ENCODE assay signal across 8 cellular contexts in the genomic region with DNA sequence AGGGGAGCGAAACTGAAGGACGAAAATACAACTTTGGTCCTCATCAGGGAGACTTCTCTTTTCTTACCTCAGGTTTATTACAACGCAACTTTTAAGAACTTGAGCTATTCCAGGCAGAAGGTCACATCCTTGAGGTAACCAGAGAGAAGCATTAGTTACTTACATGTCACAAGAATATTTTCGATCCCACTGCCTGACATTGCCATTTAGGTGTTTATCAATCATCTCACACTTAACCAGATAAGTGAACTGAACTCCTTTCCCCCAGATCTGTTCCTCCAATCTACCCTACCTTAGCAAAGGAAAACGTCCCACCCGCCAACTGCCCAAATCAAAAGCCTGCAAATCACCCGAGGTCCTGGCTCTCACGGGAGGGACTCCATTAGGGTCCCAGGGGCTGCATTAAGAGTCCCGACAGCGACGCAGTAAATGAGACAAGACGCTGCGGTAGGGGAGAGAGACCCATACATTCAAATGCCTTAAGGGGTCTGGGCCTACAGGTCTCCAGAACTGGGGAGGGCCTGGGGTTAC. TPM values are rescaled to one million over a fixed set of nuclear protein-coding genes. Genes with fewer than 3 reads are reported as not detected.
DNase-seq lines count a peak whose midpoint lies in the region; ATAC-seq and TF ChIP-seq lines count a peak whose summit lies in the region.

No MANE protein-coding gene starts in this region.

- POLR2A ChIA-PET in activated CD4-positive, alpha-beta memory T cell treated with anti-CD3 and anti-CD28 coated beads, Interleukin-2, amount 10 ng/mL, durations not matched to agents 7 days and 5 days (lab: Charles Lee), result no interaction called here

- no peak for TF ChIP-seq EP300 in suprapubic skin (IDR thresholded peaks at IDR 0.05)

- no peak for TF ChIP-seq CTCF in suprapubic skin (IDR thresholded peaks at IDR 0.05)

- no peaks in the 10 kb centered on the region for H3K36me3 ChIP-seq in suprapubic skin

- peaks cover 16% of the 10 kb centered on the region for H3K36me3 Mint-ChIP-seq in activated CD4-positive, alpha-beta T cell treated with anti-CD3 and anti-CD28 coated beads, Interleukin-2, amount 10 ng/mL, durations not matched to agents 24 days and 14 days (ENCODE audit: low read depth)
- H3K36me3 Mint-ChIP-seq in activated CD4-positive, alpha-beta memory T cell treated with anti-CD3 and anti-CD28 coated beads, Interleukin-2, amount 10 ng/mL, durations not matched to agents 7 days and 5 days (ENCODE audit: low read depth), result peaks cover 24% of the 10 kb centered on the region

- H3K27ac Mint-ChIP-seq in activated CD4-positive, alpha-beta T cell treated with anti-CD3 and anti-CD28 coated beads, Interleukin-2, amount 10 ng/mL, durations not matched to agents 24 days and 14 days, result no peak overlapping the region
- no peak overlapping the region for H3K27ac Mint-ChIP-seq in activated CD4-positive, alpha-beta memory T cell treated with anti-CD3 and anti-CD28 coated beads, Interleukin-2, amount 10 ng/mL, durations not matched to agents 7 days and 5 days

- H3K27ac ChIP-seq in suprapubic skin, result no peak overlapping the region

- H3K4me1 ChIP-seq in suprapubic skin, result peaks cover 6% of the 10 kb centered on the region

- peaks cover 20% of the 10 kb centered on the region for H3K27me3 ChIP-seq in suprapubic skin

- H3K4me1 Mint-ChIP-seq in activated CD4-positive, alpha-beta T cell treated with anti-CD3 and anti-CD28 coated beads, Interleukin-2, amount 10 ng/mL, durations not matched to agents 24 days and 14 days, result peaks cover 9% of the 10 kb centered on the region
- H3K4me1 Mint-ChIP-seq in activated CD4-positive, alpha-beta memory T cell treated with anti-CD3 and anti-CD28 coated beads, Interleukin-2, amount 10 ng/mL, durations not matched to agents 7 days and 5 days, result peaks cover 13% of the 10 kb centered on the region

- ATAC-seq in HG02852 (IDR thresholded peaks at IDR 0.05; ENCODE audit: unreplicated experiment), result no peak

- CTCF ChIA-PET in activated CD4-positive, alpha-beta memory T cell treated with anti-CD3 and anti-CD28 coated beads, Interleukin-2, amount 10 ng/mL, durations not matched to agents 7 days and 5 days (lab: Charles Lee), result interaction anchor here (0.8 to 2.6 kb wide), 6 partner anchors 10 to 80 kb away, joined by 3 to 9 read pairs (median 8); no protein-coding TSS in a partner anchor

- peak overlapping the region; percentile 46 for H3K4me3 ChIP-seq in suprapubic skin

- 39% methylated on average over 13 of the region's 13 CpGs for WGBS in suprapubic skin

- H3K9me3 Mint-ChIP-seq in activated CD4-positive, alpha-beta T cell treated with anti-CD3 and anti-CD28 coated beads, Interleukin-2, amount 10 ng/mL, durations not matched to agents 24 days and 14 days, result peaks cover 8% of the 10 kb centered on the region
- peaks cover 9% of the 10 kb centered on the region for H3K9me3 Mint-ChIP-seq in activated CD4-positive, alpha-beta memory T cell treated with anti-CD3 and anti-CD28 coated beads, Interleukin-2, amount 10 ng/mL, durations not matched to agents 7 days and 5 days

- H3K4me3 Mint-ChIP-seq in activated CD4-positive, alpha-beta T cell treated with anti-CD3 and anti-CD28 coated beads, Interleukin-2, amount 10 ng/mL, durations not matched to agents 24 days and 14 days, result peak overlapping the region; percentile 82
- H3K4me3 Mint-ChIP-seq in activated CD4-positive, alpha-beta memory T cell treated with anti-CD3 and anti-CD28 coated beads, Interleukin-2, amount 10 ng/mL, durations not matched to agents 7 days and 5 days, result peak overlapping the region; percentile 69

- intact Hi-C loops in activated CD4-positive, alpha-beta T cell treated with anti-CD3 and anti-CD28 coated beads, Interleukin-2, amount 10 ng/mL, durations not matched to agents 24 days and 14 days (cut with micrococcal nuclease), result no loop called here

- no peak for DNase-seq in activated CD4-positive, alpha-beta T cell treated with anti-CD3 and anti-CD28 coated beads, Interleukin-2, amount 10 ng/mL, durations not matched to agents 24 days and 14 days
- no peak for DNase-seq in activated CD4-positive, alpha-beta T cell treated with anti-CD3 and anti-CD28 coated beads, Interleukin-2, amount 50 U/mL, for 48 hours
- no peak for DNase-seq in activated CD4-positive, alpha-beta memory T cell treated with anti-CD3 and anti-CD28 coated beads, Interleukin-2, amount 10 ng/mL, durations not matched to agents 7 days and 5 days
- DNase-seq in iPS-NIHi7 (ENCODE audit: extremely low spot score), result peak; percentile 24
- no peak for DNase-seq in suprapubic skin (ENCODE audit: low spot score in 2 of 2)
- no peak for DNase-seq in cerebellum (ENCODE audit: low spot score)
- no peak for DNase-seq in T-helper 9 cell

- H3K27me3 Mint-ChIP-seq in activated CD4-positive, alpha-beta T cell treated with anti-CD3 and anti-CD28 coated beads, Interleukin-2, amount 10 ng/mL, durations not matched to agents 24 days and 14 days, result peaks cover 14% of the 10 kb centered on the region
- peaks cover 6% of the 10 kb centered on the region for H3K27me3 Mint-ChIP-seq in activated CD4-positive, alpha-beta memory T cell treated with anti-CD3 and anti-CD28 coated beads, Interleukin-2, amount 10 ng/mL, durations not matched to agents 7 days and 5 days

- H3K9me3 ChIP-seq in suprapubic skin, result peaks cover 9% of the 10 kb centered on the region

- TF ChIP-seq POLR2A in suprapubic skin (IDR thresholded peaks at IDR 0.05), result no peak

RNA-seq across cellular contexts. Expression of a gene that starts 0.7 kb away (rescaled TPM):
- 2.8 and 3.2 TPM in 2 replicates for total RNA-seq in activated CD4-positive, alpha-beta T cell treated with anti-CD3 and anti-CD28 coated beads, Interleukin-2, amount 10 ng/mL, durations not matched to agents 24 days and 14 days
- total RNA-seq in activated CD4-positive, alpha-beta memory T cell treated with anti-CD3 and anti-CD28 coated beads, Interleukin-2, amount 10 ng/mL, durations not matched to agents 7 days and 5 days, result 1 to 10 TPM; 2.0 TPM
- total RNA-seq in suprapubic skin (under 1 TPM in 3 of 4 donors, not detected in 1; 0.08 to 0.55 (median 0.26) TPM), cerebellum (4.8 TPM)

RNA-seq across cellular contexts. Expression of a gene that starts 12.3 kb away (rescaled TPM):
- not detected in 2 replicates for total RNA-seq in activated CD4-positive, alpha-beta T cell treated with anti-CD3 and anti-CD28 coated beads, Interleukin-2, amount 10 ng/mL, durations not matched to agents 24 days and 14 days
- total RNA-seq in activated CD4-positive, alpha-beta memory T cell treated with anti-CD3 and anti-CD28 coated beads, Interleukin-2, amount 10 ng/mL, durations not matched to agents 7 days and 5 days, result not detected
- not detected for total RNA-seq in suprapubic skin
- total RNA-seq in cerebellum, result not detected

RNA-seq across cellular contexts. Expression of a gene that starts 51.3 kb away (rescaled TPM):
- not detected in 2 replicates for total RNA-seq in activated CD4-positive, alpha-beta T cell treated with anti-CD3 and anti-CD28 coated beads, Interleukin-2, amount 10 ng/mL, durations not matched to agents 24 days and 14 days
- total RNA-seq in activated CD4-positive, alpha-beta memory T cell treated with anti-CD3 and anti-CD28 coated beads, Interleukin-2, amount 10 ng/mL, durations not matched to agents 7 days and 5 days, result not detected
- not detected for total RNA-seq in suprapubic skin
- not detected for total RNA-seq in cerebellum
